ENCODE assay signal across 14 cellular contexts in the genomic region with DNA sequence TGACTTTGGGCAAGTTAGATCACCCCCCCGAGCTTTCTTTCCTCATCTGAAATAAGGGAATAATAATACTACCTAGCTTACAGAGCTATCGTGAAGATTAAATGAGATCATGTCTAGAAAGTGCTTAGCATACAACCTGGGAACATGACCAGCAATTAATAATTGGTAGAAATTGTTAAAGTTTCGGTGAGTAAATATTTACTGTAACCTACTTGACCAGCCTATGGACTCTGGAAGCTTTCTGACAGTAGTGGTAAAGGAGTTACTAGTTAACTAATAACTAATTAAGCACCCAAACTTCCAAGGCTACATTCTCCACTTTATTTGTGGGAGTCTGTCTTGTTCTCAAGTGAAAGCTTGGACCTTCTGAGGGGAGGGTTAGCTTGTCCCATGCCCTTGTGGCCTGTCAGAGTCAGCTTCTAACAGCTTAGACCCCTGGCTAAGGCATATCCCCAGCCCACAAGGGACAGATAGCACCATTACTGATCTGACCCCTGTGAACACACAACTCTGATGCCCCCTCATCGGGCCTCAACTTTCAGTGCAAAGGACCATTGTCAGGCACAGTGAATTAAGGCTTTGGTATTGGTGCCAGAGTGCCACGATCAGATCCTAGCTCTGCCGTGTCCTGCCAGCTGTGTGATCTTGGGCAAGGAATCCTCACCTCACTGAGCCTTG.
"Had no signal": no experiment of that assay in that cellular context is flagged by ENCODE, and none has a peak within 500 bp of the region (broad histone marks: within the 10 kb centered on the region; RNA-seq: fewer than 3 reads in every experiment).

No MANE protein-coding gene starts in this region.

- H3K27ac Mint-ChIP-seq: activated CD4-positive, alpha-beta memory T cell treated with anti-CD3 and anti-CD28 coated beads, Interleukin-2, amount 10 ng/mL, durations not matched to agents 7 days and 5 days; activated naive CD8-positive, alpha-beta T cell; brain; mesothelial cell of epicardium; stimulated activated memory B cell treated with anti-CD40 and anti-IgM and Interleukin-4, amounts not matched to agents 10 μg/mL and 1 μg/mL and 100 μg/mL, for 72 hours; T-helper 1 cell treated with Interleukin-12 subunit alpha and Interleukin-12 subunit beta and Interleukin-4 antibody, amounts not matched to agents 30 μg/mL and 1 μg/mL, for 36 hours had no signal

- ATAC-seq: foreskin keratinocyte; left ventricle myocardium superior; stimulated activated memory B cell treated with anti-CD40 and anti-IgM and Interleukin-4, amounts not matched to agents 10 μg/mL and 1 μg/mL and 100 μg/mL, for 72 hours had no signal

- H3K4me1 ChIP-seq: foreskin keratinocyte had no signal

- DNase-seq: activated CD4-positive, alpha-beta memory T cell treated with anti-CD3 and anti-CD28 coated beads, Interleukin-2, amount 10 ng/mL, durations not matched to agents 7 days and 5 days; activated CD4-positive, alpha-beta T cell treated with anti-CD3 and anti-CD28 coated beads for 4 hours; activated gamma-delta T cell treated with Interleukin-2 at 50 U/mL for 16 hours; activated T-cell treated with anti-CD3 and anti-CD28 coated beads, Interleukin-2, amount 50 U/mL, for 48 hours; amygdala; effector CD8-positive, alpha-beta T cell; foreskin keratinocyte; left ventricle myocardium superior had no signal

- H3K27me3 Mint-ChIP-seq: activated CD4-positive, alpha-beta memory T cell treated with anti-CD3 and anti-CD28 coated beads, Interleukin-2, amount 10 ng/mL, durations not matched to agents 7 days and 5 days; activated naive CD8-positive, alpha-beta T cell; stimulated activated memory B cell treated with anti-CD40 and anti-IgM and Interleukin-4, amounts not matched to agents 10 μg/mL and 1 μg/mL and 100 μg/mL, for 72 hours had no signal

- H3K4me3 Mint-ChIP-seq: activated CD4-positive, alpha-beta memory T cell treated with anti-CD3 and anti-CD28 coated beads, Interleukin-2, amount 10 ng/mL, durations not matched to agents 7 days and 5 days; activated naive CD8-positive, alpha-beta T cell; brain; mesothelial cell of epicardium; stimulated activated memory B cell treated with anti-CD40 and anti-IgM and Interleukin-4, amounts not matched to agents 10 μg/mL and 1 μg/mL and 100 μg/mL, for 72 hours; T-helper 1 cell treated with Interleukin-12 subunit alpha and Interleukin-12 subunit beta and Interleukin-4 antibody, amounts not matched to agents 30 μg/mL and 1 μg/mL, for 36 hours had no signal

- H2AFZ ChIP-seq: parathyroid adenoma had no signal

- H3K27ac ChIP-seq: foreskin keratinocyte, parathyroid adenoma had no signal

- H3K9me3 Mint-ChIP-seq: mesothelial cell of epicardium had no signal

- H3K36me3 Mint-ChIP-seq: mesothelial cell of epicardium had no signal

- H3K27me3 ChIP-seq: foreskin keratinocyte had no signal

- H3K9ac ChIP-seq: parathyroid adenoma had no signal
